Comparison of ENCODE assay signal across 11 cellular contexts in the genomic region with DNA sequence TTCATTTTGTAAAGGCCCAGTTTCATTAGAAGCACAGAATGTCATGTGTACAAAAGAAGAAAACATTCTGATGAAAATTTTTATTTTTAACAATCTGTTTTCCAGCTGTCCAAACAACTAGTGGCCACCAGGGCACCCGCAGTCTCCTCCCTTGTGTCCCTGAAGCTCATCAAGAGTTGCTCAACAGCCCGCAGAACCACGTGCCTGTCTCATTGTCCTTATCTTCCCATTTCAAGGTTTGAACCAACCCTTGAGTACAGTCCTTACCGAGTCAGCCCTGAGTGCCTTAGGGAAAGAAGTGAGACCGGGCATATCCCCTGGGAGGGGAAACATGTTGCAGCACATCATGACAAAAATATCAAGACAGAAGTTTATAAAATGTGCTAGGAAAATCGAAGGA. TPM values are rescaled to one million over a fixed set of nuclear protein-coding genes. Genes with fewer than 3 reads are reported as not detected.
DNase-seq lines count a peak whose midpoint lies in the region; ATAC-seq and TF ChIP-seq lines count a peak whose summit lies in the region.
"Had no signal": no experiment of that assay in that cellular context is flagged by ENCODE, and none has a peak within 500 bp of the region (broad histone marks: within the 10 kb centered on the region; RNA-seq: fewer than 3 reads in every experiment).

No MANE protein-coding gene starts in this region.

- peak in 3 of 4 donors; percentile 19 to 27 (median 20) for ATAC-seq in right lobe of liver
- no peak for ATAC-seq in GM21737 (IDR thresholded peaks at IDR 0.05; ENCODE audit: unreplicated experiment)
- ATAC-seq in HG02852 (IDR thresholded peaks at IDR 0.05; ENCODE audit: unreplicated experiment) = no peak
- ATAC-seq: activated T-cell treated with anti-CD3 and anti-CD28 coated beads, Interleukin-2, amount 50 U/mL, for 4 hours had no signal

- TF ChIP-seq POLR2A in right lobe of liver (IDR thresholded peaks at IDR 0.05) = no peak
- TF ChIP-seq POLR2A in testis (IDR thresholded peaks at IDR 0.05) = no peak

- DNase-seq in EH (ENCODE audit: low read depth) (peak; percentile 29), LHCN-M2 (ENCODE audit: low read depth) (peak; percentile 37), brain microvascular endothelial cell (peak; percentile 29), right lobe of liver (no peak), testis (no peak), SK-N-DZ (ENCODE audit: low spot score) (no peak)
- DNase-seq: activated CD4-positive, CD25-positive, alpha-beta regulatory T cell; activated T-cell treated with anti-CD3 and anti-CD28 coated beads, Interleukin-2, amount 50 U/mL, for 4 hours; foreskin melanocyte had no signal

- H3K27ac ChIP-seq in brain microvascular endothelial cell = no peak overlapping the region
- no peak overlapping the region for H3K27ac ChIP-seq in right lobe of liver
- H3K27ac ChIP-seq in testis = no peak overlapping the region

- no peaks in the 10 kb centered on the region for H3K36me3 ChIP-seq in brain microvascular endothelial cell (replicated peaks)
- no peaks in the 10 kb centered on the region for H3K36me3 ChIP-seq in right lobe of liver
- no peaks in the 10 kb centered on the region for H3K36me3 ChIP-seq in testis (ENCODE audit: low read depth, missing control alignments)

- H3K9me3 ChIP-seq in right lobe of liver (no peaks in the 10 kb centered on the region), testis (no peaks in the 10 kb centered on the region)

- 32% methylated on average over 6 of the region's 6 CpGs for WGBS in right lobe of liver (ENCODE audit: insufficient coverage, low coverage, low lambda C conversion rate, missing lambda C conversion rate)
- WGBS in testis, 2 donors = 48 to 50% methylated on average over 6 of the region's 6 CpGs

- intact Hi-C loops in right lobe of liver (cut with DNase I) = no loop called here
- intact Hi-C loops in testis (cut with DNase I; ENCODE audit: low total_unique reads) = no loop called here

- peaks cover 2% of the 10 kb centered on the region for H3K27me3 ChIP-seq in brain microvascular endothelial cell (replicated peaks)
- no peaks in the 10 kb centered on the region for H3K27me3 ChIP-seq in right lobe of liver
- no peaks in the 10 kb centered on the region for H3K27me3 ChIP-seq in testis

- H3K4me1 ChIP-seq in right lobe of liver (no peaks in the 10 kb centered on the region), testis (no peaks in the 10 kb centered on the region)

- peak; percentile 43 for TF ChIP-seq CTCF in brain microvascular endothelial cell (IDR thresholded peaks at IDR 0.05; ENCODE audit: low read depth, low read length, missing control alignments)
- TF ChIP-seq CTCF in right lobe of liver (IDR thresholded peaks at IDR 0.05) = peak in 1 of 4 donors; percentile 8
- TF ChIP-seq CTCF in testis (IDR thresholded peaks at IDR 0.05) = no peak

- in situ Hi-C loops in brain microvascular endothelial cell (cut with HindIII; ENCODE audit: low pct_ligation_motif_present, low sequenced_read_pairs) = no loop called here

- no peak overlapping the region for H3K4me3 ChIP-seq in brain microvascular endothelial cell (ENCODE audit: low read depth, low read length)
- H3K4me3 ChIP-seq in right lobe of liver = no peak overlapping the region
- no peak overlapping the region for H3K4me3 ChIP-seq in testis

RNA-seq across cellular contexts. Expression of a gene that starts 15.9 kb away (rescaled TPM):
- total RNA-seq in LHCN-M2 (2014; rRNA removed) (13.8 and 15.5 TPM in 2 replicates), right lobe of liver (1 to 10 TPM; 2.5 to 6.1 (median 4.8) TPM), testis (10 to 100 TPM; 13.2 to 17.0 TPM)
- 7.8 TPM for polyA plus RNA-seq in LHCN-M2 (2012)
- polyA plus RNA-seq in testis (ENCODE audit: insufficient read depth, low read depth, low replicate concordance) = 17.1 TPM
- 9.9 and 10.0 TPM in 2 replicates for polyA plus RNA-seq in SK-N-DZ (2014; cell fraction: cytosol; rRNA removed)
- 45.5 and 47.4 TPM in 2 replicates for polyA plus RNA-seq in SK-N-DZ (2014; cell fraction: nucleus; rRNA removed)

Comparison
In these comparisons a context has a peak if more than half of its experiments do, and no peak if none do; other contexts are left out.
1. DNase-seq: peak in EH (single experiment), LHCN-M2 (single experiment) and brain microvascular endothelial cell (single experiment); none in right lobe of liver (0 of 3), testis (single experiment) and SK-N-DZ (single experiment).
2. ATAC-seq: peak in right lobe of liver (3 of 4); none in GM21737 (single experiment) and HG02852 (single experiment).